Comparison of ENCODE assay signal across 18 cellular contexts in the genomic region with DNA sequence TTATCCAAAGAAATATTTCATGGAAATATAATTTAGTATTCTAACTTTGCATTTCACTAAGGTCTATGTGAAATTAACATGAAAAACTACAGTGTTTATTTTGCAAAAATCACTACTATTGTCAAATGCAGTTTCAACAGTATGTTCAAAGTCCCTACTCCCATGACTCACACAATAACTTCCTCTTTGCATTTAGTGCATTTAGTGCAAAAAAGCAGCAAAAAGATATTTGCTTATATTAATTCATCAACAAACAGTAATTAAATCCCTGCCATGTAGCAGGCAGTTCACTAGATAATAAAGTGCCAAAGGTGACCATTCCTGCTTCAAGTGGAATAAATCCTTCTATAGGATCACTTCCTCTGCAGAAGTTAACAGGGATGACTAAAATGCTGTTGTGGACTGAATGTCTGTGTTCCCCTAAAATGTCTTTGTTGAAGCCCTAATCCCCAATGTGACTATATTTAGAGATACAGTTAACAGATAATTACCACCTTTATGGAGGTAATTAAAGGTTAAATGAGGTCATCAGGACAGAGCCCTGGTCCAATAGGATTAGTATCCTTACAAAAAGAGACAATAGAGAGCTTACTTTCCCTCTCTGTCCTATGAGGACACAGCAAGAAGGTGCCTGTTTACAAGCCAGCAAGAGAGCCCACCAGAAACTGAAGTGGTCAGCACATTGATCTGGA.
DNase-seq lines count a peak whose midpoint lies in the region; ATAC-seq, FAIRE-seq and TF ChIP-seq lines count a peak whose summit lies in the region.
"Had no signal": no experiment of that assay in that cellular context is flagged by ENCODE, and none has a peak within 500 bp of the region (broad histone marks: within the 10 kb centered on the region; RNA-seq: fewer than 3 reads in every experiment).

No MANE protein-coding gene starts in this region.

- intact Hi-C loops in endothelial cell of umbilical vein (cut with micrococcal nuclease) = no loop called here
- intact Hi-C loops in transverse colon (cut with DNase I; ENCODE audit: low total_unique reads) = no loop called here
- intact Hi-C loops in left ventricle myocardium superior (cut with micrococcal nuclease) = no loop called here

- TF ChIP-seq EP300 in SK-N-SH (IDR thresholded peaks at IDR 0.05; ENCODE audit: borderline replicate concordance in 1 of 2, low read depth in 1 of 2, low read length in 1 of 2) (no peak), transverse colon (IDR thresholded peaks at IDR 0.05; ENCODE audit: low read depth) (no peak)

- H3K9me2 ChIP-seq in SK-N-SH = no peaks in the 10 kb centered on the region

- dilution Hi-C loops in endothelial cell of umbilical vein (cut with MboI; ENCODE audit: extremely low pct_ligation_motif_present, low sequenced_read_pairs) = no loop called here

- H3K4me1 ChIP-seq in SK-N-SH (ENCODE audit: control insufficient read depth in 1 of 2, insufficient read depth in 2 of 2, low read depth in 1 of 2, low read length in 1 of 2) (peaks cover 24 to 30% of the 10 kb centered on the region in 2 experiments), endothelial cell of umbilical vein (ENCODE audit: control insufficient read depth, extremely low read depth, insufficient read depth, low read length) (peaks cover 25% of the 10 kb centered on the region), transverse colon (peaks cover 20 to 76% (median 46%) of the 10 kb centered on the region in 4 donors)
- H3K4me1 ChIP-seq: uterus had no signal

- H2AFZ ChIP-seq in SK-N-SH (ENCODE audit: low read depth) (no peak overlapping the region), endothelial cell of umbilical vein (ENCODE audit: low read depth, low read length) (no peak overlapping the region)

- in situ Hi-C loops in transverse colon (cut with MboI; ENCODE audit: low pct_ligation_motif_present in 1 of 4, low pct_unique_long_range_greater_than_20kb in 1 of 4, low sequenced_read_pairs in 3 of 4) = no loop called here

- peaks cover 17% of the 10 kb centered on the region for H3F3A ChIP-seq in SK-N-SH (replicated peaks; ENCODE audit: insufficient read depth)

- H3K9me3 ChIP-seq in SK-N-SH = no peaks in the 10 kb centered on the region
- no peaks in the 10 kb centered on the region for H3K9me3 ChIP-seq in endothelial cell of umbilical vein (replicated peaks; ENCODE audit: control insufficient read depth, insufficient read depth, low read length)
- no peaks in the 10 kb centered on the region for H3K9me3 ChIP-seq in transverse colon
- H3K9me3 ChIP-seq: body of pancreas, esophagus squamous epithelium, neutrophil, right atrium auricular region, uterus had no signal

- H3K9me1 ChIP-seq in endothelial cell of umbilical vein (replicated peaks; ENCODE audit: control insufficient read depth, extremely low read depth, insufficient read depth, low read length) = no peaks in the 10 kb centered on the region

- H3K79me2 ChIP-seq in SK-N-SH (ENCODE audit: insufficient read depth) = peaks cover 75% of the 10 kb centered on the region
- peaks cover 16% of the 10 kb centered on the region for H3K79me2 ChIP-seq in endothelial cell of umbilical vein (ENCODE audit: control insufficient read depth, insufficient read depth, low read length)

- peak; percentile 18 for FAIRE-seq in endothelial cell of umbilical vein (lab: Jason Lieb, UNC)

- H3K4me3 ChIP-seq in SK-N-SH (ENCODE audit: low read depth in 2 of 2, low read length in 1 of 2) (no peak overlapping the region), endothelial cell of umbilical vein (replicated peaks in 1 of 3; ENCODE audit: insufficient read depth in 1 of 3, low read depth in 1 of 3, low read length in 3 of 3) (no peak overlapping the region), transverse colon (no peak overlapping the region)
- H3K4me3 ChIP-seq: body of pancreas, esophagus squamous epithelium, right atrium auricular region, uterus had no signal

- H3K36me3 ChIP-seq in SK-N-SH (replicated peaks in 1 of 2; ENCODE audit: control insufficient read depth in 1 of 2, insufficient read depth in 2 of 2, low read length in 1 of 2) = peaks cover 5 to 7% of the 10 kb centered on the region in 2 experiments
- no peaks in the 10 kb centered on the region for H3K36me3 ChIP-seq in endothelial cell of umbilical vein (ENCODE audit: control insufficient read depth in 2 of 2, extremely low read depth in 1 of 2, insufficient read depth in 2 of 2, low read length in 2 of 2)
- no peaks in the 10 kb centered on the region for H3K36me3 ChIP-seq in transverse colon
- H3K36me3 ChIP-seq: esophagus squamous epithelium, neutrophil, right atrium auricular region, uterus had no signal

- H4K20me1 ChIP-seq in SK-N-SH (ENCODE audit: insufficient read depth) (peaks cover 37% of the 10 kb centered on the region), endothelial cell of umbilical vein (replicated peaks; ENCODE audit: control insufficient read depth, extremely low read depth, insufficient read depth, low read length) (no peaks in the 10 kb centered on the region)

- no peak overlapping the region for H3K27ac ChIP-seq in SK-N-SH (ENCODE audit: low read depth in 2 of 2, low read length in 1 of 2)
- H3K27ac ChIP-seq in endothelial cell of umbilical vein (ENCODE audit: insufficient read depth, low read depth, low read length) = no peak overlapping the region
- H3K27ac ChIP-seq in transverse colon = peak overlapping the region; percentile 55 to 72 (median 64)
- H3K27ac ChIP-seq: esophagus squamous epithelium, neutrophil, right atrium auricular region, uterus had no signal

- POLR2A ChIA-PET in SK-N-SH (lab: Yijun Ruan, JAX) = no interaction called here
- POLR2A ChIA-PET in endothelial cell of umbilical vein (lab: Charles Lee) = no interaction called here

- ATAC-seq in SK-N-SH treated with all-trans-retinoic acid at 6 μM for 48 hours (no peak), HG03457 (IDR thresholded peaks at IDR 0.05; ENCODE audit: unreplicated experiment) (no peak), GM18858 (IDR thresholded peaks at IDR 0.05; ENCODE audit: unreplicated experiment) (no peak), left ventricle myocardium superior (no peak)
- ATAC-seq: body of pancreas had no signal

- TF ChIP-seq CTCF in SK-N-SH (IDR thresholded peaks at IDR 0.05) (no peak), endothelial cell of umbilical vein (IDR thresholded peaks at IDR 0.05; ENCODE audit: extremely low read depth in 1 of 2, insufficient read depth in 1 of 2, low read depth in 1 of 2, low read length in 2 of 2) (no peak), transverse colon (IDR thresholded peaks at IDR 0.05) (no peak)

- H3K9ac ChIP-seq in SK-N-SH (no peak overlapping the region), endothelial cell of umbilical vein (replicated peaks; ENCODE audit: extremely low read depth, insufficient read depth, low read length) (no peak overlapping the region)

- no TSS peak for BruUV-seq in endothelial cell of umbilical vein (replicated peaks; lab: Mats Ljungman, UMichigan)

- 0 out of 2 replicates have a peak overlapping the region, but pooled peaks have one; percentile 1 for H3K4me2 ChIP-seq in SK-N-SH
- peak overlapping the region; percentile 34 for H3K4me2 ChIP-seq in endothelial cell of umbilical vein (ENCODE audit: insufficient read depth, low read length)

- TF ChIP-seq RAD21 in SK-N-SH (IDR thresholded peaks at IDR 0.05; ENCODE audit: low read length) = no peak

- H3K27me3 ChIP-seq in SK-N-SH (ENCODE audit: insufficient read depth) (no peaks in the 10 kb centered on the region), endothelial cell of umbilical vein (ENCODE audit: control insufficient read depth in 2 of 2, insufficient read depth in 2 of 2, low read length in 2 of 2) (no peaks in the 10 kb centered on the region), transverse colon (no peaks in the 10 kb centered on the region)
- H3K27me3 ChIP-seq: body of pancreas, esophagus squamous epithelium, neutrophil, right atrium auricular region, uterus had no signal

- CTCF ChIA-PET in SK-N-SH (lab: Yijun Ruan, JAX) = no interaction called here
- CTCF ChIA-PET in endothelial cell of umbilical vein (lab: Charles Lee) = no interaction called here

- TF ChIP-seq POLR2A in endothelial cell of umbilical vein (IDR thresholded peaks at IDR 0.05; ENCODE audit: low read depth, low read length) = no peak
- TF ChIP-seq POLR2A in transverse colon (IDR thresholded peaks at IDR 0.05) = no peak

- DNase-seq in SK-N-SH (no peak), NCI-H748 (lab: John Stamatoyannopoulos, UW; ENCODE audit: unreplicated experiment) (peak; percentile 69), endothelial cell of umbilical vein (ENCODE audit: low read depth, low spot score) (peak; percentile 28), transverse colon (no peak), left ventricle myocardium superior (no peak)
- DNase-seq: activated CD4-positive, alpha-beta T cell treated with anti-CD3 and anti-CD28 coated beads, Interleukin-2, amount 50 U/mL, for 1 hour; activated T-cell treated with anti-CD3 and anti-CD28 coated beads for 4 hours; body of pancreas; esophagus squamous epithelium; islet precursor cell; NCI-H1092; NCI-H2171; uterus had no signal

TF ChIP-seq in SK-N-SH, 30 proteins besides CTCF, POLR2A, EP300 and RAD21 (continues in another document):
- TF ChIP-seq, protein P1, sequence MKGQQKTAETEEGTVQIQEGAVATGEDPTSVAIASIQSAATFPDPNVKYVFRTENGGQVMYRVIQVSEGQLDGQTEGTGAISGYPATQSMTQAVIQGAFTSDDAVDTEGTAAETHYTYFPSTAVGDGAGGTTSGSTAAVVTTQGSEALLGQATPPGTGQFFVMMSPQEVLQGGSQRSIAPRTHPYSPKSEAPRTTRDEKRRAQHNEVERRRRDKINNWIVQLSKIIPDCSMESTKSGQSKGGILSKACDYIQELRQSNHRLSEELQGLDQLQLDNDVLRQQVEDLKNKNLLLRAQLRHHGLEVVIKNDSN (IDR thresholded peaks at IDR 0.05; ENCODE audit: borderline replicate concordance, low read depth) = no peak

TF ChIP-seq in SK-N-SH treated with all-trans-retinoic acid at 6 μM for 48 hours, 23 proteins besides CTCF, POLR2A, EP300 and RAD21 (continues in another document):
- TF ChIP-seq ARNTL (CRISPR knock-in tag; IDR thresholded peaks at IDR 0.05; ENCODE audit: borderline replicate concordance, low read depth) = no peak
- TF ChIP-seq BACH2 (CRISPR knock-in tag; IDR thresholded peaks at IDR 0.05; ENCODE audit: borderline replicate concordance) = no peak

TF ChIP-seq in endothelial cell of umbilical vein, 7 proteins besides CTCF, POLR2A, EP300 and RAD21 (continues in another document):
- TF ChIP-seq MYC (IDR thresholded peaks at IDR 0.05; ENCODE audit: low read depth, low read length) (no peak), POLR2AphosphoS5 (IDR thresholded peaks at IDR 0.05; ENCODE audit: insufficient read depth, low read depth, low read length) (no peak), EZH2 (IDR thresholded peaks at IDR 0.05; ENCODE audit: borderline replicate concordance, low read depth, low read length, severe bottlenecking) (no peak), GATA2 (IDR thresholded peaks at IDR 0.05; ENCODE audit: insufficient read depth, insufficient read length, low read depth, low read length) (no peak), MAX (IDR thresholded peaks at IDR 0.05; ENCODE audit: insufficient read depth, insufficient read length) (no peak), JUN (IDR thresholded peaks at IDR 0.05; ENCODE audit: borderline replicate concordance, insufficient read depth, insufficient read length, low read depth) (no peak)

Comparison
In these comparisons a context has a peak if more than half of its experiments do, and no peak if none do; other contexts are left out.
1. DNase-seq: peak in NCI-H748 (single experiment) and endothelial cell of umbilical vein (single experiment); none in SK-N-SH (single experiment), transverse colon (single experiment) and left ventricle myocardium superior (single experiment).
2. H3K27ac ChIP-seq: peak in transverse colon (4 of 4); none in SK-N-SH (0 of 2) and endothelial cell of umbilical vein (single experiment).